ENCODE assay signal across 9 cellular contexts in the genomic region with DNA sequence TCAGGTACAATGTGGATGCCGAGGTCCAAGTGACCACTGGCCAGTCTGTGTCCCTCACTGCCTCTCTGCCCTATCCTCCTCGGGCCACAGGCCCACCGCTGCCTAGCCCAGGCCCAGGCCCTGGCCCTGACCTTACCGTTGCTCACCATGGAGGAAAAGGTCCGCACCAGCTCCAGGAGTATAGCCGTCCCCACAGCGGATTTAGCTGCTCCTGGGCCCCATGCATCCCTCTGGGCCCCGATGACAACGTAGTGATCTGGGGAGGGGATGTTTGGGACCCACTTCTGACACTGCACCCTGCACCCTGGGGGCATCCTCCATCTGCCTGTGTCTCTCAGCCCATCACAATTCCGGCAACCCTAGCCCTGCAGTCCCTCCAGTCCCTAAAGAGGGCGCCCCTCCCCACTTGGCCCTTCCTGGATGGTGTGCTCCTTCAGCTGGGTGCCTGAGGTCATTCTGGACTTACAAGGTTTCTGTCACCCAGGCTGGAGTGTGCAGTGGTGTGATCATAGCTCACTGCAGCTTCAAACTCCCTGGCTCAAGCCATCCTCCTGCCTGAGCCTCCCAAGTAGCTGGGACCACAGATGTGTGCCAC. TPM values are rescaled to one million over a fixed set of nuclear protein-coding genes. Genes with fewer than 3 reads are reported as not detected.
A peak's percentile ranks its signal among the peaks of the same experiment; 100 is the strongest.
DNase-seq lines count a peak whose midpoint lies in the region; ATAC-seq and TF ChIP-seq lines count a peak whose summit lies in the region.
"Had no signal": no experiment of that assay in that cellular context is flagged by ENCODE, and none has a peak within 500 bp of the region (broad histone marks: within the 10 kb centered on the region; RNA-seq: fewer than 3 reads in every experiment).

No MANE protein-coding gene starts in this region.

- H3K4me3 ChIP-seq in BJ (ENCODE audit: low read depth, low read length) (no peak overlapping the region), GM23338 (no peak overlapping the region), foreskin fibroblast (ENCODE audit: low read depth in 1 of 2, low read length in 2 of 2) (no peak overlapping the region)

- H3K4me2 ChIP-seq in GM23338 = no peak overlapping the region

- peaks cover 2% of the 10 kb centered on the region; the same call in 1 of the 2 replicates for H3K27me3 ChIP-seq in BJ (ENCODE audit: control insufficient read depth, insufficient read depth, low read length)
- peaks cover 21% of the 10 kb centered on the region for H3K27me3 ChIP-seq in GM23338 (ENCODE audit: insufficient read depth)

- ATAC-seq in GM23338 = peak; percentile 55

- H3K36me3 ChIP-seq in BJ (ENCODE audit: control insufficient read depth, insufficient read depth, low read length) = no peaks in the 10 kb centered on the region
- no peaks in the 10 kb centered on the region for H3K36me3 ChIP-seq in GM23338 (ENCODE audit: insufficient read depth)

- in situ Hi-C loops in SK-MEL-5 (cut with HindIII; ENCODE audit: low pct_unique_long_range_greater_than_20kb, low sequenced_read_pairs) = no loop called here

- H3K27me3 Mint-ChIP-seq in GM23338 (ENCODE audit: insufficient read depth, low read depth, poor library complexity) = peaks cover 35% of the 10 kb centered on the region

- H3K9me2 ChIP-seq in GM23338 (ENCODE audit: insufficient read depth) = no peaks in the 10 kb centered on the region

- no peaks in the 10 kb centered on the region for H3K79me2 ChIP-seq in GM23338 (replicated peaks; ENCODE audit: insufficient read depth)

- H2AFZ ChIP-seq in GM23338 = no peak overlapping the region

- no peak for DNase-seq in BJ (ENCODE audit: low read depth)
- peak; percentile 90 for DNase-seq in GM23338 (ENCODE audit: low spot score)
- DNase-seq in SK-MEL-5 (ENCODE audit: low read depth, low spot score) = peak; percentile 82
- DNase-seq in foreskin fibroblast = peak in 1 of 2 donors; percentile 37
- no peak for DNase-seq in dedifferentiated amniotic fluid mesenchymal stem cell (ENCODE audit: extremely low spot score)
- DNase-seq in anterior cingulate cortex (lab: John Stamatoyannopoulos, UW) = no peak
- DNase-seq in NK-92 (lab: John Stamatoyannopoulos, UW; ENCODE audit: unreplicated experiment) = no peak
- no peak for DNase-seq in GM03348 (ENCODE audit: low spot score)
- DNase-seq: activated gamma-delta T cell had no signal

- H3K4me1 ChIP-seq in GM23338 (ENCODE audit: insufficient read depth) = peaks cover 12% of the 10 kb centered on the region

- no peaks in the 10 kb centered on the region; the same call in 2 of the 3 replicates for H3K36me3 Mint-ChIP-seq in GM23338 (ENCODE audit: low read depth)

- H3K4me1 Mint-ChIP-seq in GM23338 = peaks cover 8% of the 10 kb centered on the region; the same call in 2 of the 3 replicates

- no peak overlapping the region for H3K27ac Mint-ChIP-seq in GM23338

- CTCF ChIA-PET in BJ (lab: Yijun Ruan, JAX) = interaction anchor here (0.6 to 1.2 kb wide), 2 partner anchors 12 to 277 kb away, joined by 3 to 4 read pairs; no protein-coding TSS in a partner anchor

- no peak overlapping the region for H3K27ac ChIP-seq in GM23338 (ENCODE audit: low read depth)

- peaks cover 2% of the 10 kb centered on the region; the same call in 1 of the 2 replicates for H3F3A ChIP-seq in GM23338 (replicated peaks; ENCODE audit: low read depth)

- POLR2A ChIA-PET in BJ (lab: Charles Lee) = no interaction called here

- peak overlapping the region; percentile 21; the same call in 1 of the 3 replicates for H3K4me3 Mint-ChIP-seq in GM23338

- H4K20me1 ChIP-seq in GM23338 (replicated peaks; ENCODE audit: insufficient read depth) = no peaks in the 10 kb centered on the region

- no peaks in the 10 kb centered on the region; the same call in 2 of the 3 replicates for H3K9me3 Mint-ChIP-seq in GM23338

- TF ChIP-seq CTCF in BJ (IDR thresholded peaks at IDR 0.05; ENCODE audit: insufficient read depth, low read depth, low read length) (peak; percentile 38), GM23338 (conservative IDR thresholded peaks at IDR 0.05; ENCODE audit: low read depth in 2 of 2) (peak; percentile 66 to 91), foreskin fibroblast (IDR thresholded peaks at IDR 0.05; ENCODE audit: low read depth, low read length) (peak; percentile 27)

TF ChIP-seq in GM23338, 12 proteins besides CTCF, POLR2A, EP300 and RAD21 (continues in another document):
- TF ChIP-seq EZH2phosphoT487 (IDR thresholded peaks at IDR 0.05; ENCODE audit: unreplicated experiment) (no peak), STAT1 (IDR thresholded peaks at IDR 0.05; ENCODE audit: unreplicated experiment) (no peak), ZNF114 (CRISPR knock-in tag; IDR thresholded peaks at IDR 0.05) (no peak), POLR2AphosphoS5 (IDR thresholded peaks at IDR 0.05; ENCODE audit: low read depth) (no peak), CREB1 (CRISPR knock-in tag; IDR thresholded peaks at IDR 0.05; ENCODE audit: low read depth) (no peak), ZNF331 (CRISPR knock-in tag; IDR thresholded peaks at IDR 0.05; ENCODE audit: low read depth) (no peak), NANOG (IDR thresholded peaks at IDR 0.05; ENCODE audit: borderline replicate concordance) (no peak), EZH2 (IDR thresholded peaks at IDR 0.05; ENCODE audit: low read depth, unreplicated experiment) (no peak)
- TF ChIP-seq, protein P1, sequence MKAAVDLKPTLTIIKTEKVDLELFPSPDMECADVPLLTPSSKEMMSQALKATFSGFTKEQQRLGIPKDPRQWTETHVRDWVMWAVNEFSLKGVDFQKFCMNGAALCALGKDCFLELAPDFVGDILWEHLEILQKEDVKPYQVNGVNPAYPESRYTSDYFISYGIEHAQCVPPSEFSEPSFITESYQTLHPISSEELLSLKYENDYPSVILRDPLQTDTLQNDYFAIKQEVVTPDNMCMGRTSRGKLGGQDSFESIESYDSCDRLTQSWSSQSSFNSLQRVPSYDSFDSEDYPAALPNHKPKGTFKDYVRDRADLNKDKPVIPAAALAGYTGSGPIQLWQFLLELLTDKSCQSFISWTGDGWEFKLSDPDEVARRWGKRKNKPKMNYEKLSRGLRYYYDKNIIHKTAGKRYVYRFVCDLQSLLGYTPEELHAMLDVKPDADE (IDR thresholded peaks at IDR 0.05) = no peak

RNA-seq across cellular contexts. Expression of a gene that starts 12.1 kb away (rescaled TPM):
- polyA plus RNA-seq in BJ (2011; rRNA removed) (0.49 and 0.72 TPM in 2 replicates), GM23338 (2016; fragmentation: Nextera tagmentation; extraction: Ambion mirVana) (3.7 and 4.3 TPM in 2 replicates)
- 0.33 TPM in 1 of 2 replicates, not detected in the other for polyA minus RNA-seq in BJ (2011; rRNA and poly(A)+ RNA removed)
- total RNA-seq in GM23338 (2014; rRNA removed; shearing (Covaris generic)) = 4.2 and 5.6 TPM in 2 replicates
- total RNA-seq in SK-MEL-5 (2014; rRNA removed; shearing (Covaris generic)) = 0.29 and 1.6 TPM in 2 replicates
- 0.24 and 0.41 TPM in 2 replicates for polyA plus RNA-seq in SK-MEL-5 (2015; cell fraction: cytosol; rRNA removed)
- polyA plus RNA-seq in SK-MEL-5 (2015; cell fraction: nucleus; rRNA removed) = 0.56 and 2.3 TPM in 2 replicates

RNA-seq across cellular contexts. Expression of a gene that starts 16.9 kb away (rescaled TPM):
- polyA plus RNA-seq in BJ (2011; rRNA removed) (5.2 and 15.0 TPM in 2 replicates), GM23338 (2016; fragmentation: Nextera tagmentation; extraction: Ambion mirVana) (18.6 and 23.5 TPM in 2 replicates)
- polyA minus RNA-seq in BJ (2011; rRNA and poly(A)+ RNA removed) = 2.3 and 5.5 TPM in 2 replicates
- total RNA-seq in GM23338 (2014; rRNA removed; shearing (Covaris generic)) = 15.1 and 15.3 TPM in 2 replicates
- total RNA-seq in SK-MEL-5 (2014; rRNA removed; shearing (Covaris generic)) = 14.0 and 16.7 TPM in 2 replicates
- 28.9 and 49.1 TPM in 2 replicates for polyA plus RNA-seq in SK-MEL-5 (2015; cell fraction: cytosol; rRNA removed)
- polyA plus RNA-seq in SK-MEL-5 (2015; cell fraction: nucleus; rRNA removed) = 35.4 and 42.9 TPM in 2 replicates

RNA-seq across cellular contexts. Expression of a gene that starts 27.0 kb away (rescaled TPM):
- polyA plus RNA-seq in BJ (2011; rRNA removed) (not detected in 2 replicates), GM23338 (2016; fragmentation: Nextera tagmentation; extraction: Ambion mirVana) (2.5 and 3.5 TPM in 2 replicates)
- polyA minus RNA-seq in BJ (2011; rRNA and poly(A)+ RNA removed) = not detected in 2 replicates
- total RNA-seq in GM23338 (2014; rRNA removed; shearing (Covaris generic)) = 0.69 TPM in 1 of 2 replicates, not detected in the other
- total RNA-seq in SK-MEL-5 (2014; rRNA removed; shearing (Covaris generic)) = not detected in 2 replicates
- not detected in 2 replicates for polyA plus RNA-seq in SK-MEL-5 (2015; cell fraction: cytosol; rRNA removed)
- polyA plus RNA-seq in SK-MEL-5 (2015; cell fraction: nucleus; rRNA removed) = not detected in 2 replicates

RNA-seq across cellular contexts. Expression of a gene that starts 27.1 kb away (rescaled TPM):
- 173 and 433 TPM in 2 replicates for polyA plus RNA-seq in BJ (2011; rRNA removed)
- polyA minus RNA-seq in BJ (2011; rRNA and poly(A)+ RNA removed) = 38.8 and 47.4 TPM in 2 replicates
- total RNA-seq in GM23338 (2014; rRNA removed; shearing (Covaris generic)) = 33.3 and 45.5 TPM in 2 replicates
- polyA plus RNA-seq in GM23338 (2016; fragmentation: Nextera tagmentation; extraction: Ambion mirVana) = 70.4 and 81.2 TPM in 2 replicates
- total RNA-seq in SK-MEL-5 (2014; rRNA removed; shearing (Covaris generic)) = 0.59 and 1.1 TPM in 2 replicates
- polyA plus RNA-seq in SK-MEL-5 (2015; cell fraction: cytosol; rRNA removed) = 2.8 and 3.9 TPM in 2 replicates
- polyA plus RNA-seq in SK-MEL-5 (2015; cell fraction: nucleus; rRNA removed) = 23.1 and 50.7 TPM in 2 replicates

RNA-seq across cellular contexts. Expression of a gene that starts 43.1 kb away (rescaled TPM):
- 0.33 and 0.40 TPM in 2 replicates for polyA plus RNA-seq in BJ (2011; rRNA removed)
- 0.98 and 1.2 TPM in 2 replicates for polyA minus RNA-seq in BJ (2011; rRNA and poly(A)+ RNA removed)
- total RNA-seq in GM23338 (2014; rRNA removed; shearing (Covaris generic)) = 0.70 and 2.4 TPM in 2 replicates
- polyA plus RNA-seq in GM23338 (2016; fragmentation: Nextera tagmentation; extraction: Ambion mirVana) = 0.82 and 2.1 TPM in 2 replicates
- total RNA-seq in SK-MEL-5 (2014; rRNA removed; shearing (Covaris generic)) = 0.13 and 0.55 TPM in 2 replicates
- 1.9 and 3.2 TPM in 2 replicates for polyA plus RNA-seq in SK-MEL-5 (2015; cell fraction: cytosol; rRNA removed)
- polyA plus RNA-seq in SK-MEL-5 (2015; cell fraction: nucleus; rRNA removed) = 4.4 and 8.3 TPM in 2 replicates

Comparison
In these comparisons a context has a peak if more than half of its experiments do, and no peak if none do; other contexts are left out.
1. DNase-seq: peak in GM23338 (single experiment) and SK-MEL-5 (single experiment); none in BJ (single experiment), dedifferentiated amniotic fluid mesenchymal stem cell (single experiment), anterior cingulate cortex (0 of 58), NK-92 (single experiment) and GM03348 (single experiment).
2. CTCF ChIP-seq: peak in every context shown above with its lines; median percentile 78 in GM23338; 38 in BJ; 27 in foreskin fibroblast.